Comparison of ENCODE assay signal across 16 cellular contexts in the genomic region with DNA sequence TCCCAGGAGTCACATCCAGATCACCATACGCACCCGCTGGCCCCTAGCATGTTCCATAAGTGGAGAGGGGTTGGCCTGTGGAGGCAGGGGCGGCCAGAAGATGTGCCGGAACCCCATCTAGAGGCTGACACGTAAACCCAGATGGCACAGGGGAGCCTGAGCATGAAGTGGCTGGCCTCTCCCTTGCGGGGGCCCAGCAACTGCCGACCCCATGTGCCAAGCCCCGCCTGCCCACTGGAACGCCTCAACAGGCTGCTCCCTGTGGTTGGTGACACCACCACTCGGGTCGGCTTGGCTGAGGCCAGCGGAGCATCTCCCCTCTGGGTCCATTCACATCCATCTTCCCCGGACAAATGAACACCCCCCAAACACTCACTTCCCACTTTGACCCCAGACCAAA. TPM values are rescaled to one million over a fixed set of nuclear protein-coding genes. Genes with fewer than 3 reads are reported as not detected.
"Had no signal": no experiment of that assay in that cellular context is flagged by ENCODE, and none has a peak within 500 bp of the region (broad histone marks: within the 10 kb centered on the region; RNA-seq: fewer than 3 reads in every experiment).

No MANE protein-coding gene starts in this region.

- H3K27ac ChIP-seq: body of pancreas, parathyroid adenoma, WERI-Rb-1 had no signal

- H3K27ac Mint-ChIP-seq: activated naive CD4-positive, alpha-beta T cell treated with anti-CD3 and anti-CD28 coated beads for 36 hours had no signal

- H2AFZ ChIP-seq: parathyroid adenoma had no signal

- DNase-seq: activated CD4-positive, alpha-beta T cell treated with anti-CD3 and anti-CD28 coated beads for 4 hours; activated naive CD4-positive, alpha-beta T cell treated with anti-CD3 and anti-CD28 coated beads for 36 hours; body of pancreas; mesendoderm; small intestine; T-helper 1 cell; WERI-Rb-1 had no signal

- H3K4me3 ChIP-seq: body of pancreas, heart left ventricle had no signal

- H3K4me3 Mint-ChIP-seq: activated naive CD4-positive, alpha-beta T cell treated with anti-CD3 and anti-CD28 coated beads for 36 hours had no signal

- H3K9me3 ChIP-seq: body of pancreas, heart left ventricle had no signal

- H3K9ac ChIP-seq: parathyroid adenoma had no signal

- H3K27me3 ChIP-seq: body of pancreas had no signal

- H3K9me3 Mint-ChIP-seq: activated naive CD4-positive, alpha-beta T cell treated with anti-CD3 and anti-CD28 coated beads for 36 hours had no signal

RNA-seq across cellular contexts. Expression of a gene that starts 23.2 kb away (rescaled TPM):
- total RNA-seq: activated naive CD4-positive, alpha-beta T cell treated with anti-CD3 and anti-CD28 coated beads for 36 hours; dermis microvascular lymphatic vessel endothelial cell; fibroblast of villous mesenchyme; SK-MEL-5; subcutaneous adipose tissue; ureter had no signal
- polyA plus RNA-seq: neural cell had no signal

RNA-seq across cellular contexts. Expression of a gene that starts 35.0 kb away (rescaled TPM):
- total RNA-seq: activated naive CD4-positive, alpha-beta T cell treated with anti-CD3 and anti-CD28 coated beads for 36 hours; dermis microvascular lymphatic vessel endothelial cell; esophagus mucosa; fibroblast of villous mesenchyme; SK-MEL-5; subcutaneous adipose tissue; ureter had no signal
- polyA plus RNA-seq: neural cell had no signal
